Comparison of ENCODE assay signal across 13 cellular contexts in genomic region chr7:231030-231857, GRCh38. TPM values are rescaled to one million over a fixed set of nuclear protein-coding genes. Genes with fewer than 3 reads are reported as not detected.
DNase-seq lines count a peak whose midpoint lies in the region; ATAC-seq, FAIRE-seq and TF ChIP-seq lines count a peak whose summit lies in the region.
"Had no signal": no experiment of that assay in that cellular context is flagged by ENCODE, and none has a peak within 500 bp of the region (broad histone marks: within the 10 kb centered on the region; RNA-seq: fewer than 3 reads in every experiment).

No MANE protein-coding gene starts in this region.

- no peaks in the 10 kb centered on the region for H3K9me3 ChIP-seq in HepG2 (ENCODE audit: low read length)
- no peaks in the 10 kb centered on the region for H3K9me3 ChIP-seq in right lobe of liver
- no peaks in the 10 kb centered on the region for H3K9me3 ChIP-seq in colonic mucosa
- no peaks in the 10 kb centered on the region for H3K9me3 ChIP-seq in muscle layer of duodenum (ENCODE audit: control insufficient read depth in 1 of 2, low read length in 2 of 2)
- no peaks in the 10 kb centered on the region for H3K9me3 ChIP-seq in vagina
- H3K9me3 ChIP-seq in small intestine (ENCODE audit: control insufficient read depth, low read depth), result no peaks in the 10 kb centered on the region
- H3K9me3 ChIP-seq in mucosa of descending colon, result no peaks in the 10 kb centered on the region
- H3K9me3 ChIP-seq: BE2C had no signal

- DNase-seq in HepG2 (ENCODE audit: low spot score) (no peak), right lobe of liver (no peak), colonic mucosa (no peak), vagina (ENCODE audit: extremely low spot score in 2 of 2) (no peak), small intestine (no peak), mucosa of descending colon (no peak)
- DNase-seq: amygdala, BE2C, NCI-H2107, SIG-M5 had no signal

- no TSS peak for BruUV-seq in HepG2 (replicated peaks; lab: Mats Ljungman, UMichigan)

- H4K20me1 ChIP-seq in HepG2 (ENCODE audit: insufficient read depth, low read length), result no peaks in the 10 kb centered on the region

- H3K4me2 ChIP-seq in HepG2 (ENCODE audit: low read depth, low read length), result no peak overlapping the region

- ATAC-seq in HepG2, result no peak
- ATAC-seq in right lobe of liver, result no peak
- ATAC-seq in HG03354 (IDR thresholded peaks at IDR 0.05; ENCODE audit: poor library complexity, severe bottlenecking, unreplicated experiment), result no peak
- no peak for ATAC-seq in mucosa of descending colon

- H3K9ac ChIP-seq in HepG2 (ENCODE audit: insufficient read depth, low read depth, low read length) (no peak overlapping the region), colonic mucosa (ENCODE audit: low read depth in 2 of 2, low read length in 2 of 2) (peak overlapping the region in 1 of 2 donors; percentile 12)

- H3K27me3 ChIP-seq in HepG2 (ENCODE audit: control insufficient read depth in 1 of 2, insufficient read depth in 2 of 2, low read length in 2 of 2) (no peaks in the 10 kb centered on the region), right lobe of liver (no peaks in the 10 kb centered on the region), colonic mucosa (no peaks in the 10 kb centered on the region), muscle layer of duodenum (ENCODE audit: low read depth, low read length) (no peaks in the 10 kb centered on the region), vagina (no peaks in the 10 kb centered on the region), small intestine (ENCODE audit: control insufficient read depth in 2 of 2, insufficient read depth in 2 of 2, low read length in 2 of 2) (no peaks in the 10 kb centered on the region)
- H3K27me3 ChIP-seq: BE2C had no signal

- 95% methylated on average over 28 of the region's 38 CpGs for WGBS in HepG2 (ENCODE audit: low lambda C conversion rate)
- 78% methylated on average over 5 of the region's 38 CpGs for WGBS in right lobe of liver (ENCODE audit: insufficient coverage, low coverage, low lambda C conversion rate, missing lambda C conversion rate)
- WGBS in small intestine, 3 donors, result 79 to 92% (median 84%) methylated on average over 33 to 38 of the region's 38 CpGs

- CTCF ChIA-PET in HepG2 (lab: Yijun Ruan, JAX; ENCODE audit: low intra/inter-chr PET ratio, low total read pairs), result no interaction called here

- no peaks in the 10 kb centered on the region for H3K79me2 ChIP-seq in HepG2 (ENCODE audit: insufficient read depth, low read length)

- no peak overlapping the region for H2AFZ ChIP-seq in HepG2 (ENCODE audit: low read length)

- TF ChIP-seq CTCF in HepG2 (CRISPR knock-in tag; IDR thresholded peaks at IDR 0.05) (peak; percentile 43), right lobe of liver (IDR thresholded peaks at IDR 0.05) (peak in 1 of 4 donors; percentile 6), colonic mucosa (IDR thresholded peaks at IDR 0.05) (no peak), vagina (IDR thresholded peaks at IDR 0.05) (no peak), mucosa of descending colon (IDR thresholded peaks at IDR 0.05) (no peak)

- FAIRE-seq in HepG2 (lab: Jason Lieb, UNC), result no peak
- FAIRE-seq in small intestine (lab: Jason Lieb, UNC), result no peak

- H3K36me3 ChIP-seq in HepG2 (replicated peaks in 1 of 2; ENCODE audit: control insufficient read depth in 1 of 2, insufficient read depth in 2 of 2, low read length in 2 of 2) (peaks cover 9 to 33% of the 10 kb centered on the region in 2 experiments; a peak in 4 of 5 replicates), right lobe of liver (no peaks in the 10 kb centered on the region), colonic mucosa (no peaks in the 10 kb centered on the region), muscle layer of duodenum (ENCODE audit: control insufficient read depth in 1 of 2, insufficient read depth in 2 of 2, low read length in 2 of 2) (no peaks in the 10 kb centered on the region), vagina (no peaks in the 10 kb centered on the region), small intestine (ENCODE audit: control insufficient read depth in 2 of 2, insufficient read depth in 2 of 2, low read length in 2 of 2) (peaks cover 0 to 2% of the 10 kb centered on the region in 2 donors), mucosa of descending colon (ENCODE audit: low read depth) (no peaks in the 10 kb centered on the region)
- H3K36me3 ChIP-seq: BE2C had no signal

- H3K4me3 ChIP-seq in HepG2 (replicated peaks in 1 of 3; ENCODE audit: insufficient read depth in 1 of 3, low read depth in 2 of 3, low read length in 3 of 3), result no peak overlapping the region
- H3K4me3 ChIP-seq in right lobe of liver, result no peak overlapping the region
- no peak overlapping the region for H3K4me3 ChIP-seq in colonic mucosa
- peak overlapping the region in 1 of 2 donors; percentile 14 for H3K4me3 ChIP-seq in muscle layer of duodenum (ENCODE audit: low read depth in 1 of 2, low read length in 2 of 2)
- H3K4me3 ChIP-seq in vagina, result no peak overlapping the region
- no peak overlapping the region for H3K4me3 ChIP-seq in small intestine (ENCODE audit: low read depth in 1 of 2, low read length in 2 of 2)
- H3K4me3 ChIP-seq in mucosa of descending colon, result no peak overlapping the region

- 0 out of 2 replicates have a peak, but pooled peaks have one; percentile 10 for TF ChIP-seq RAD21 in HepG2 (CRISPR knock-in tag; IDR thresholded peaks at IDR 0.05)

- POLR2A ChIA-PET in HepG2 (lab: Yijun Ruan, JAX), result no interaction called here

- TF ChIP-seq EP300 in HepG2 (IDR thresholded peaks at IDR 0.05; ENCODE audit: low read depth in 2 of 2, low read length in 2 of 2), result no peak
- no peak for TF ChIP-seq EP300 in HepG2 (CRISPR knock-in tag; IDR thresholded peaks at IDR 0.05; ENCODE audit: borderline replicate concordance)

- in situ Hi-C loops in HepG2 (cut with HindIII; ENCODE audit: extremely low pct_ligation_motif_present, low pct_unique_long_range_greater_than_20kb), result no loop called here

- intact Hi-C loops in HepG2 (cut with micrococcal nuclease; ENCODE audit: unreplicated experiment) (no loop called here), right lobe of liver (cut with DNase I) (no loop called here), colonic mucosa (cut with DNase I) (no loop called here), vagina (cut with DNase I) (no loop called here), mucosa of descending colon (cut with DNase I, micrococcal nuclease) (no loop called here)

- H3K27ac ChIP-seq in HepG2 (ENCODE audit: extremely low read length, insufficient read depth, low read length), result no peak overlapping the region
- H3K27ac ChIP-seq in right lobe of liver, result no peak overlapping the region
- peak overlapping the region; percentile 82 for H3K27ac ChIP-seq in colonic mucosa
- peak overlapping the region; percentile 45 for H3K27ac ChIP-seq in muscle layer of duodenum (ENCODE audit: low read length)
- H3K27ac ChIP-seq in vagina, result peak overlapping the region; percentile 28
- peak overlapping the region in 1 of 2 donors; percentile 28 for H3K27ac ChIP-seq in small intestine (ENCODE audit: low read depth in 1 of 2, low read length in 1 of 2)

- no peak for TF ChIP-seq POLR2A in HepG2 (IDR thresholded peaks at IDR 0.05; ENCODE audit: insufficient read depth in 1 of 2, low read depth in 2 of 2, low read length in 2 of 2)
- TF ChIP-seq POLR2A in right lobe of liver (IDR thresholded peaks at IDR 0.05), result no peak
- no peak for TF ChIP-seq POLR2A in vagina (IDR thresholded peaks at IDR 0.05)

- H3K4me1 ChIP-seq in HepG2 (ENCODE audit: insufficient read depth, low read length) (peaks cover 28% of the 10 kb centered on the region), right lobe of liver (peaks cover 0 to 58% (median 8%) of the 10 kb centered on the region in 4 donors), colonic mucosa (no peaks in the 10 kb centered on the region), muscle layer of duodenum (ENCODE audit: control insufficient read depth in 1 of 2, insufficient read depth in 2 of 2, low read length in 2 of 2) (peaks cover 16 to 33% of the 10 kb centered on the region in 2 donors), vagina (peaks cover 67% of the 10 kb centered on the region), small intestine (ENCODE audit: control insufficient read depth in 2 of 2, insufficient read depth in 1 of 2, low read depth in 1 of 2, low read length in 1 of 2) (peaks cover 0 to 5% of the 10 kb centered on the region in 2 donors), mucosa of descending colon (ENCODE audit: low read depth) (peaks cover 2% of the 10 kb centered on the region)
- H3K4me1 ChIP-seq: BE2C had no signal

RNA-seq across cellular contexts. Expression of gene FAM20C, which starts 38.9 kb away (rescaled TPM):
- total RNA-seq in HepG2 (2016; rRNA removed; fragmentation: Illumina TruSeq; extraction: Trizol) (14.5 and 19.9 TPM in 2 replicates), right lobe of liver (10 to 100 TPM; 32.1 to 73.8 (median 57.3) TPM), colonic mucosa (10 to 100 TPM; 18.5 to 18.9 TPM), vagina (22.1 TPM), mucosa of descending colon (10 to 100 TPM; 20.7 to 47.7 (median 26.5) TPM)
- total RNA-seq in HepG2 (2016; cell fraction: cytosol; rRNA removed; fragmentation: Illumina TruSeq; extraction: Trizol; ENCODE audit: low read depth), result 4.8 and 5.5 TPM in 2 replicates
- 12.0 and 18.5 TPM in 2 replicates for total RNA-seq in HepG2 (2016; cell fraction: insoluble cytoplasmic fraction; rRNA removed; fragmentation: Illumina TruSeq; extraction: Trizol)
- total RNA-seq in HepG2 (2016; cell fraction: membrane; rRNA removed; fragmentation: Illumina TruSeq; extraction: Trizol), result 11.5 and 11.6 TPM in 2 replicates
- 20.5 and 24.2 TPM in 2 replicates for total RNA-seq in HepG2 (2016; cell fraction: nucleus; rRNA removed; fragmentation: Illumina TruSeq; extraction: Trizol)
- polyA plus RNA-seq in HepG2 (2011; rRNA removed) (11.9 and 15.3 TPM in 2 replicates), small intestine (10 to 100 TPM; 19.7 to 35.1 (median 29.1) TPM)
- 13.7 and 17.5 TPM in 2 replicates for polyA plus RNA-seq in HepG2 (2011; cell fraction: cytosol; rRNA removed)
- 24.6 and 26.4 TPM in 2 replicates for polyA plus RNA-seq in HepG2 (2011; cell fraction: nucleus; rRNA removed)
- polyA plus RNA-seq in HepG2 (2012), result 15.4 and 23.9 TPM in 2 replicates
- 2.8 and 3.2 TPM in 2 replicates for polyA plus RNA-seq in HepG2 (2016; cell fraction: cytosol; fragmentation: Illumina TruSeq; extraction: Trizol; ENCODE audit: low read depth)
- polyA plus RNA-seq in HepG2 (2016; cell fraction: insoluble cytoplasmic fraction; fragmentation: Illumina TruSeq; extraction: Trizol; ENCODE audit: low read depth), result 18.9 and 20.0 TPM in 2 replicates
- polyA plus RNA-seq in HepG2 (2016; cell fraction: membrane; fragmentation: Illumina TruSeq; extraction: Trizol; ENCODE audit: low read depth), result 10.0 and 10.7 TPM in 2 replicates
- polyA plus RNA-seq in HepG2 (2016; cell fraction: nucleus; fragmentation: Illumina TruSeq; extraction: Trizol; ENCODE audit: insufficient read depth, low read depth), result 38.8 and 44.3 TPM in 2 replicates
- 8.9 and 24.8 TPM in 2 replicates for polyA minus RNA-seq in HepG2 (2011; rRNA and poly(A)+ RNA removed; ENCODE audit: low replicate concordance)
- polyA minus RNA-seq in HepG2 (2011; cell fraction: cytosol; rRNA and poly(A)+ RNA removed), result 13.4 and 22.0 TPM in 2 replicates
- 14.4 and 19.6 TPM in 2 replicates for polyA minus RNA-seq in HepG2 (2011; cell fraction: nucleus; rRNA and poly(A)+ RNA removed)
- polyA plus RNA-seq: IgD-negative memory B cell had no signal

RNA-seq across cellular contexts. Expression of gene FOXL3, which starts 58.7 kb away (rescaled TPM):
- total RNA-seq in HepG2 (2016; rRNA removed; fragmentation: Illumina TruSeq; extraction: Trizol), result not detected in 2 replicates
- not detected in 2 replicates for total RNA-seq in HepG2 (2016; cell fraction: cytosol; rRNA removed; fragmentation: Illumina TruSeq; extraction: Trizol; ENCODE audit: low read depth)
- not detected in 2 replicates for total RNA-seq in HepG2 (2016; cell fraction: insoluble cytoplasmic fraction; rRNA removed; fragmentation: Illumina TruSeq; extraction: Trizol)
- not detected in 2 replicates for total RNA-seq in HepG2 (2016; cell fraction: membrane; rRNA removed; fragmentation: Illumina TruSeq; extraction: Trizol)
- total RNA-seq in HepG2 (2016; cell fraction: nucleus; rRNA removed; fragmentation: Illumina TruSeq; extraction: Trizol), result not detected in 2 replicates
- polyA plus RNA-seq in HepG2 (2011; rRNA removed), result not detected in 2 replicates
- polyA plus RNA-seq in HepG2 (2011; cell fraction: cytosol; rRNA removed), result not detected in 2 replicates
- polyA plus RNA-seq in HepG2 (2011; cell fraction: nucleus; rRNA removed), result not detected in 2 replicates
- polyA plus RNA-seq in HepG2 (2012), result not detected in 2 replicates
- polyA plus RNA-seq in HepG2 (2016; cell fraction: cytosol; fragmentation: Illumina TruSeq; extraction: Trizol; ENCODE audit: low read depth), result not detected in 2 replicates
- not detected in 2 replicates for polyA plus RNA-seq in HepG2 (2016; cell fraction: insoluble cytoplasmic fraction; fragmentation: Illumina TruSeq; extraction: Trizol; ENCODE audit: low read depth)
- not detected in 2 replicates for polyA plus RNA-seq in HepG2 (2016; cell fraction: membrane; fragmentation: Illumina TruSeq; extraction: Trizol; ENCODE audit: low read depth)
- polyA plus RNA-seq in HepG2 (2016; cell fraction: nucleus; fragmentation: Illumina TruSeq; extraction: Trizol; ENCODE audit: insufficient read depth, low read depth), result not detected in 2 replicates
- polyA minus RNA-seq in HepG2 (2011; rRNA and poly(A)+ RNA removed; ENCODE audit: low replicate concordance), result not detected in 2 replicates
- polyA minus RNA-seq in HepG2 (2011; cell fraction: cytosol; rRNA and poly(A)+ RNA removed), result not detected in 2 replicates
- not detected in 2 replicates for polyA minus RNA-seq in HepG2 (2011; cell fraction: nucleus; rRNA and poly(A)+ RNA removed)
- not detected for total RNA-seq in right lobe of liver
- total RNA-seq in colonic mucosa, result under 1 TPM in 1 of 2 donors, not detected in 1; 0.79 TPM
- total RNA-seq in vagina, result not detected
- polyA plus RNA-seq in small intestine, result not detected
- under 1 TPM in 1 of 3 donors, not detected in 2; 0.43 TPM for total RNA-seq in mucosa of descending colon
- polyA plus RNA-seq: IgD-negative memory B cell had no signal

Comparison
In these comparisons a context has a peak if more than half of its experiments do, and no peak if none do; other contexts are left out.
1. H3K27ac ChIP-seq: peak in colonic mucosa (single experiment), muscle layer of duodenum (single experiment) and vagina (single experiment); none in HepG2 (single experiment) and right lobe of liver (0 of 3).